ENCODE assay signal across 9 cellular contexts in genomic region chr1:241423541-241424479, GRCh38.
DNase-seq lines count a peak whose midpoint lies in the region; ATAC-seq and TF ChIP-seq lines count a peak whose summit lies in the region.
"Had no signal": no experiment of that assay in that cellular context is flagged by ENCODE, and none has a peak within 500 bp of the region (broad histone marks: within the 10 kb centered on the region; RNA-seq: fewer than 3 reads in every experiment).

No MANE protein-coding gene starts in this region.

- H3K4me3 ChIP-seq in neuronal stem cell (ENCODE audit: low read length in 2 of 2) = peak overlapping the region; percentile 40 to 85

- no peak overlapping the region for H2AK5ac ChIP-seq in neuronal stem cell (ENCODE audit: low read depth, low read length)

- H3K9me3 ChIP-seq in neuronal stem cell (replicated peaks in 1 of 2; ENCODE audit: control insufficient read depth in 2 of 2, insufficient read depth in 1 of 2, low read depth in 1 of 2, low read length in 2 of 2) = no peaks in the 10 kb centered on the region

- no peaks in the 10 kb centered on the region for H3K36me3 ChIP-seq in neuronal stem cell (replicated peaks in 1 of 2; ENCODE audit: control insufficient read depth in 2 of 2, insufficient read depth in 2 of 2, low read length in 2 of 2)

- H3K9ac ChIP-seq in neuronal stem cell (ENCODE audit: low read depth, low read length, poor library complexity) = peak overlapping the region; percentile 88

- H3K27ac ChIP-seq in foreskin keratinocyte (no peak overlapping the region), neuronal stem cell (replicated peaks; ENCODE audit: low read length) (no peak overlapping the region)
- H3K27ac ChIP-seq: epithelial cell of prostate had no signal

- peak; percentile 70 for DNase-seq in activated CD4-positive, alpha-beta T cell treated with anti-CD3 and anti-CD28 coated beads, Interleukin-2, amount 10 ng/mL, durations not matched to agents 24 days and 14 days
- DNase-seq in activated CD4-positive, alpha-beta T cell treated with anti-CD3 and anti-CD28 coated beads, Interleukin-2, amount 50 U/mL, for 4 hours = no peak
- DNase-seq in Kasumi-1 (lab: John Stamatoyannopoulos, UW) (peak; percentile 34 to 43), foreskin keratinocyte (no peak), neuronal stem cell (ENCODE audit: low spot score) (peak; percentile 53), DMS114 treated with DMSO at 0.1 percent for 48 hours (lab: John Stamatoyannopoulos, UW; ENCODE audit: unreplicated experiment) (no peak)
- peak; percentile 25 for DNase-seq in activated CD4-positive, alpha-beta memory T cell treated with anti-CD3 and anti-CD28 coated beads for 36 hours

- peak overlapping the region; percentile 65 for H3K23ac ChIP-seq in neuronal stem cell (ENCODE audit: low read depth, low read length, poor library complexity)

- peak overlapping the region; percentile 84 for H2BK12ac ChIP-seq in neuronal stem cell (ENCODE audit: low read length)

- CTCF ChIA-PET in activated CD4-positive, alpha-beta memory T cell treated with anti-CD3 and anti-CD28 coated beads for 36 hours (lab: Charles Lee) = no interaction called here

- peak overlapping the region; percentile 89 for H3K4me2 ChIP-seq in neuronal stem cell (ENCODE audit: insufficient read depth, low read length, poor library complexity, severe bottlenecking)

- H2BK120ac ChIP-seq in neuronal stem cell (ENCODE audit: low read depth, low read length) = no peak overlapping the region

- H3K4me1 ChIP-seq in foreskin keratinocyte (no peaks in the 10 kb centered on the region), neuronal stem cell (ENCODE audit: control insufficient read depth in 2 of 2, insufficient read depth in 1 of 2, low read depth in 1 of 2, low read length in 2 of 2) (no peaks in the 10 kb centered on the region)

- peaks cover 49% of the 10 kb centered on the region for H3K27me3 ChIP-seq in foreskin keratinocyte
- H3K27me3 ChIP-seq in neuronal stem cell (ENCODE audit: control insufficient read depth in 3 of 3, insufficient read depth in 3 of 3, low read depth in 1 of 3, low read length in 3 of 3) = peaks cover 0 to 37% (median 11%) of the 10 kb centered on the region in 3 experiments

- POLR2A ChIA-PET in activated CD4-positive, alpha-beta memory T cell treated with anti-CD3 and anti-CD28 coated beads for 36 hours (lab: Charles Lee) = no interaction called here

- peaks cover 60% of the 10 kb centered on the region for H3K27me3 Mint-ChIP-seq in activated CD4-positive, alpha-beta T cell treated with anti-CD3 and anti-CD28 coated beads, Interleukin-2, amount 10 ng/mL, durations not matched to agents 24 days and 14 days
- H3K27me3 Mint-ChIP-seq in activated CD4-positive, alpha-beta memory T cell treated with anti-CD3 and anti-CD28 coated beads for 36 hours = peaks cover 38% of the 10 kb centered on the region

- no peak overlapping the region for H3K27ac Mint-ChIP-seq in activated CD4-positive, alpha-beta T cell treated with anti-CD3 and anti-CD28 coated beads, Interleukin-2, amount 10 ng/mL, durations not matched to agents 24 days and 14 days
- H3K27ac Mint-ChIP-seq in activated CD4-positive, alpha-beta memory T cell treated with anti-CD3 and anti-CD28 coated beads for 36 hours = no peak overlapping the region

- peak; percentile 38 for TF ChIP-seq CTCF in foreskin keratinocyte (conservative IDR thresholded peaks at IDR 0.05)

- no CpG with 5 or more reads among the region's 61 CpGs for WGBS in neuronal stem cell (ENCODE audit: extremely low coverage in 2 of 2, insufficient read length in 2 of 2, insufficient replicate concordance in 1 of 2), 2 donors

- peak overlapping the region; percentile 99 for H2AFZ ChIP-seq in neuronal stem cell (ENCODE audit: low read length)

- peaks cover 3% of the 10 kb centered on the region for H3K4me1 Mint-ChIP-seq in activated CD4-positive, alpha-beta T cell treated with anti-CD3 and anti-CD28 coated beads, Interleukin-2, amount 10 ng/mL, durations not matched to agents 24 days and 14 days
- H3K4me1 Mint-ChIP-seq in activated CD4-positive, alpha-beta memory T cell treated with anti-CD3 and anti-CD28 coated beads for 36 hours (ENCODE audit: low read depth) = peaks cover 2% of the 10 kb centered on the region

- H3K36me3 Mint-ChIP-seq in activated CD4-positive, alpha-beta T cell treated with anti-CD3 and anti-CD28 coated beads, Interleukin-2, amount 10 ng/mL, durations not matched to agents 24 days and 14 days (ENCODE audit: low read depth) = no peaks in the 10 kb centered on the region
- H3K36me3 Mint-ChIP-seq in activated CD4-positive, alpha-beta memory T cell treated with anti-CD3 and anti-CD28 coated beads for 36 hours = peaks cover 2% of the 10 kb centered on the region

- peak overlapping the region; percentile 37 for H3K4ac ChIP-seq in neuronal stem cell (ENCODE audit: low read length)

- H3K79me1 ChIP-seq in neuronal stem cell (ENCODE audit: low read depth, low read length) = no peaks in the 10 kb centered on the region

- H2BK5ac ChIP-seq in neuronal stem cell (ENCODE audit: low read length) = peak overlapping the region; percentile 90

- peak overlapping the region; percentile 89 for H2BK15ac ChIP-seq in neuronal stem cell (ENCODE audit: low read length)

- H3K14ac ChIP-seq in neuronal stem cell (ENCODE audit: low read length) = peak overlapping the region; percentile 71

- H3K18ac ChIP-seq in neuronal stem cell (ENCODE audit: low read length) = peak overlapping the region; percentile 97

- H3K9me3 Mint-ChIP-seq in activated CD4-positive, alpha-beta T cell treated with anti-CD3 and anti-CD28 coated beads, Interleukin-2, amount 10 ng/mL, durations not matched to agents 24 days and 14 days = peaks cover 7% of the 10 kb centered on the region
- H3K9me3 Mint-ChIP-seq in activated CD4-positive, alpha-beta memory T cell treated with anti-CD3 and anti-CD28 coated beads for 36 hours = peaks cover 2% of the 10 kb centered on the region

- H4K91ac ChIP-seq in neuronal stem cell (ENCODE audit: low read depth, low read length, poor library complexity) = no peak overlapping the region

- H4K8ac ChIP-seq in neuronal stem cell (ENCODE audit: low read depth, low read length) = peak overlapping the region; percentile 65

- ATAC-seq in GM21825 (IDR thresholded peaks at IDR 0.05; ENCODE audit: unreplicated experiment) (peak; percentile 95), foreskin keratinocyte (peak; percentile 83)

- peak overlapping the region; percentile 55 for H3K4me3 Mint-ChIP-seq in activated CD4-positive, alpha-beta T cell treated with anti-CD3 and anti-CD28 coated beads, Interleukin-2, amount 10 ng/mL, durations not matched to agents 24 days and 14 days
- H3K4me3 Mint-ChIP-seq in activated CD4-positive, alpha-beta memory T cell treated with anti-CD3 and anti-CD28 coated beads for 36 hours = no peak overlapping the region

- intact Hi-C loops in activated CD4-positive, alpha-beta T cell treated with anti-CD3 and anti-CD28 coated beads, Interleukin-2, amount 10 ng/mL, durations not matched to agents 24 days and 14 days (cut with micrococcal nuclease) = no loop called here
- intact Hi-C loops in activated CD4-positive, alpha-beta memory T cell treated with anti-CD3 and anti-CD28 coated beads for 36 hours (cut with micrococcal nuclease) = no loop called here

Comparison
In these comparisons a context has a peak if more than half of its experiments do, and no peak if none do; other contexts are left out.
1. DNase-seq: peak in activated CD4-positive, alpha-beta T cell treated with anti-CD3 and anti-CD28 coated beads, Interleukin-2, amount 10 ng/mL, durations not matched to agents 24 days and 14 days (single experiment), Kasumi-1 (2 of 2), activated CD4-positive, alpha-beta memory T cell treated with anti-CD3 and anti-CD28 coated beads for 36 hours (single experiment) and neuronal stem cell (single experiment); none in activated CD4-positive, alpha-beta T cell treated with anti-CD3 and anti-CD28 coated beads, Interleukin-2, amount 50 U/mL, for 4 hours (0 of 2), foreskin keratinocyte (0 of 2) and DMS114 treated with DMSO at 0.1 percent for 48 hours (single experiment).